In genomic region chr3:49906004-49906860, GRCh38 we compare ENCODE assay signal across 8 cellular contexts. TPM values are rescaled to one million over a fixed set of nuclear protein-coding genes. Genes with fewer than 3 reads are reported as not detected.
DNase-seq lines count a peak whose midpoint lies in the region; ATAC-seq, FAIRE-seq and TF ChIP-seq lines count a peak whose summit lies in the region.

No MANE protein-coding gene starts in this region.

- no peaks in the 10 kb centered on the region for H3K27me3 Mint-ChIP-seq in CD8-positive, alpha-beta memory T cell

- POLR2A ChIA-PET in CD8-positive, alpha-beta memory T cell (lab: Charles Lee) = no interaction called here

- H3K4me3 ChIP-seq in CD8-positive, alpha-beta memory T cell (ENCODE audit: low read length) = peak overlapping the region; percentile 39
- H3K4me3 ChIP-seq in bronchial epithelial cell (ENCODE audit: low read depth, low read length) (peak overlapping the region; percentile 4), kidney epithelial cell (ENCODE audit: low read depth, low read length) (no peak overlapping the region)

- peak; percentile 70 for TF ChIP-seq CTCF in VCaP (conservative IDR thresholded peaks at IDR 0.05)
- TF ChIP-seq CTCF in bronchial epithelial cell (IDR thresholded peaks at IDR 0.05; ENCODE audit: insufficient read depth, low read length, severe bottlenecking) = peak; percentile 74
- TF ChIP-seq CTCF in kidney epithelial cell (IDR thresholded peaks at IDR 0.05; ENCODE audit: insufficient read depth, low read length, poor library complexity, severe bottlenecking) = peak; percentile 70

- no peaks in the 10 kb centered on the region for H3K27me3 ChIP-seq in CD8-positive, alpha-beta memory T cell (ENCODE audit: insufficient read depth, low read length, poor library complexity, severe bottlenecking)
- H3K27me3 ChIP-seq in bronchial epithelial cell (ENCODE audit: control insufficient read depth, insufficient read depth, low read length) (no peaks in the 10 kb centered on the region), kidney epithelial cell (ENCODE audit: control insufficient read depth, insufficient read depth, low read length) (no peaks in the 10 kb centered on the region)

- H3K4me1 Mint-ChIP-seq in CD8-positive, alpha-beta memory T cell = peaks cover 13 to 29% (median 17%) of the 10 kb centered on the region in 3 donors

- no peak for ATAC-seq in GM19452 (IDR thresholded peaks at IDR 0.05; ENCODE audit: unreplicated experiment)

- peaks cover 25% of the 10 kb centered on the region for H3K4me1 ChIP-seq in CD8-positive, alpha-beta memory T cell (ENCODE audit: insufficient read depth, low read length)

- DNase-seq in CD8-positive, alpha-beta memory T cell = peak in 4 of 5 donors; percentile 16 to 63 (median 30)
- peak; percentile 19 for DNase-seq in HS-5 (ENCODE audit: low read depth)
- peak; percentile 66 for DNase-seq in bronchial epithelial cell (ENCODE audit: low read depth)
- DNase-seq in kidney epithelial cell (ENCODE audit: low read depth) = no peak
- DNase-seq in stimulated activated CD4-positive, alpha-beta T cell treated with anti-CD3 and anti-CD28 coated beads, Interleukin-2, amount 100 ng/mL, for 4 hours (ENCODE audit: low read depth) = peak; percentile 26
- no peak for DNase-seq in NCI-H1436 (lab: John Stamatoyannopoulos, UW)

- H3K9me3 ChIP-seq in CD8-positive, alpha-beta memory T cell (ENCODE audit: low read length) = no peaks in the 10 kb centered on the region

- H3K9me3 Mint-ChIP-seq in CD8-positive, alpha-beta memory T cell = no peaks in the 10 kb centered on the region

- peak overlapping the region in 7 of 8 donors; percentile 54 to 98 (median 71) for H3K27ac Mint-ChIP-seq in CD8-positive, alpha-beta memory T cell

- H3K27ac ChIP-seq in CD8-positive, alpha-beta memory T cell (ENCODE audit: low read depth, low read length) = peak overlapping the region; percentile 24
- no peak overlapping the region for H3K27ac ChIP-seq in VCaP

- FAIRE-seq in bronchial epithelial cell (lab: Jason Lieb, UNC) = peak; percentile 60

- H3K36me3 ChIP-seq in CD8-positive, alpha-beta memory T cell (ENCODE audit: insufficient read depth, low read length) = peaks cover 8% of the 10 kb centered on the region
- peaks cover 9% of the 10 kb centered on the region for H3K36me3 ChIP-seq in bronchial epithelial cell (ENCODE audit: control insufficient read depth, insufficient read depth, low read length)
- no peaks in the 10 kb centered on the region for H3K36me3 ChIP-seq in kidney epithelial cell (ENCODE audit: control insufficient read depth, insufficient read depth, low read length)

- H3K4me3 Mint-ChIP-seq in CD8-positive, alpha-beta memory T cell = peak overlapping the region; percentile 33 to 74 (median 50)

- CTCF ChIA-PET in CD8-positive, alpha-beta memory T cell (lab: Charles Lee) = interaction anchor here (1.1 to 2.1 kb wide), 3 partner anchors 19 to 104 kb away, joined by 3 to 8 read pairs (median 3); partner anchors contain the start of gene INKA1

- H3K36me3 Mint-ChIP-seq in CD8-positive, alpha-beta memory T cell = peaks cover 0 to 27% (median 6%) of the 10 kb centered on the region in 3 donors

RNA-seq across cellular contexts. Expression of gene MST1R, which starts 2.6 kb away (rescaled TPM):
- total RNA-seq in CD8-positive, alpha-beta memory T cell = 1 to 10 TPM in 1 of 2 experiments, under 1 TPM in 1; 0.83 to 1.2 TPM
- polyA plus RNA-seq in CD8-positive, alpha-beta memory T cell = not detected
- total RNA-seq in bronchial epithelial cell (20.4 and 33.7 TPM in 2 replicates), kidney epithelial cell (6.5 and 8.2 TPM in 2 replicates)

RNA-seq across cellular contexts. Expression of gene MON1A, which starts 23.4 kb away (rescaled TPM):
- 10 to 100 TPM; 17.9 to 18.1 TPM for total RNA-seq in CD8-positive, alpha-beta memory T cell
- 22.4 TPM for polyA plus RNA-seq in CD8-positive, alpha-beta memory T cell
- 9.1 and 15.8 TPM in 2 replicates for total RNA-seq in bronchial epithelial cell
- 18.1 and 19.1 TPM in 2 replicates for total RNA-seq in kidney epithelial cell

RNA-seq across cellular contexts. Expression of gene RBM6, which starts 33.7 kb away (rescaled TPM):
- 10 to 100 TPM; 71.6 to 75.8 TPM for total RNA-seq in CD8-positive, alpha-beta memory T cell
- polyA plus RNA-seq in CD8-positive, alpha-beta memory T cell = 53.2 TPM
- 35.5 and 42.2 TPM in 2 replicates for total RNA-seq in bronchial epithelial cell
- total RNA-seq in kidney epithelial cell = 35.9 and 41.5 TPM in 2 replicates

RNA-seq across cellular contexts. Expression of gene CAMKV, which starts 36.5 kb away (rescaled TPM):
- total RNA-seq in CD8-positive, alpha-beta memory T cell = under 1 TPM; 0.44 to 0.77 TPM
- not detected for polyA plus RNA-seq in CD8-positive, alpha-beta memory T cell
- total RNA-seq in bronchial epithelial cell = 0.13 and 0.26 TPM in 2 replicates
- total RNA-seq in kidney epithelial cell = not detected in 2 replicates

RNA-seq across cellular contexts. Expression of gene TRAIP, which starts 49.9 kb away (rescaled TPM):
- 10 to 100 TPM; 21.9 to 22.9 TPM for total RNA-seq in CD8-positive, alpha-beta memory T cell
- polyA plus RNA-seq in CD8-positive, alpha-beta memory T cell = 1.9 TPM
- total RNA-seq in bronchial epithelial cell (0.79 and 1.2 TPM in 2 replicates), kidney epithelial cell (4.2 and 5.4 TPM in 2 replicates)

Comparison
In these comparisons a context has a peak if more than half of its experiments do, and no peak if none do; other contexts are left out.
1. DNase-seq: peak in CD8-positive, alpha-beta memory T cell (4 of 5), HS-5 (single experiment), bronchial epithelial cell (single experiment) and stimulated activated CD4-positive, alpha-beta T cell treated with anti-CD3 and anti-CD28 coated beads, Interleukin-2, amount 100 ng/mL, for 4 hours (single experiment); none in kidney epithelial cell (single experiment) and NCI-H1436 (single experiment).
2. Peak in every context shown above with its lines, with median percentiles within 50 percentile points of each other: CTCF ChIP-seq.